16 cellular contexts compared by ENCODE assay signal in the genomic region with DNA sequence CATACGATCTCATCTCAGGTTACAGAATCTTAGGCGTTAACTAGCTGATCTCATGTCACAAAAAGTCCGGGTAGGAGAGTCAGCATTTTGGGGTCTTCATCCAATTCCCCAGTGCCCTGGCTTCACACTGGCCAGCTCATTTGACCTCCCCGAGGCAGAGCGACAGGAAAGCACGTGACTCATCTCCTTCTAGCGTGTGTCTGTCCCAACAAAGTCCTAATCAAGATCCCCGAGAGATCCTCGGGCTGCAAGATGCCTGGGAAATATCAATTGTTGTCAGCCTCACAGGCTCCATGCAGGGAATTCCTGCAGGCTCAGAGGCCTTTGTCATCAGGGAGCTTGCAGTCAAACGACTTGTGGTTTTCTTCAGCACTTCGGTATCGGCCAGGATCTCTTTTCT. TPM values are rescaled to one million over a fixed set of nuclear protein-coding genes. Genes with fewer than 3 reads are reported as not detected.
DNase-seq lines count a peak whose midpoint lies in the region; ATAC-seq, FAIRE-seq and TF ChIP-seq lines count a peak whose summit lies in the region.
"Had no signal": no experiment of that assay in that cellular context is flagged by ENCODE, and none has a peak within 500 bp of the region (broad histone marks: within the 10 kb centered on the region; RNA-seq: fewer than 3 reads in every experiment).

No MANE protein-coding gene starts in this region.

- H2AFZ ChIP-seq in H1 (ENCODE audit: low read length) = no peak overlapping the region

- no peak overlapping the region for H3K18ac ChIP-seq in H1 (ENCODE audit: extremely low read depth, low read length)

- CTCF ChIA-PET in H1 (lab: Charles Lee; ENCODE audit: partially characterized antibody) = interaction anchor here (0.7 to 5.3 kb wide), 13 partner anchors 9 to 301 kb away, joined by 3 to 39 read pairs (median 3); no protein-coding TSS in a partner anchor

- H3K9ac ChIP-seq in H1 (replicated peaks in 1 of 4; ENCODE audit: extremely low read depth in 1 of 4, low read depth in 3 of 4, low read length in 3 of 4) = no peak overlapping the region
- H3K9ac ChIP-seq: KMS-11 had no signal

- no peak for ATAC-seq in GM19023 (IDR thresholded peaks at IDR 0.05; ENCODE audit: unreplicated experiment)
- no peak for ATAC-seq in GM18868 (IDR thresholded peaks at IDR 0.05; ENCODE audit: unreplicated experiment)
- ATAC-seq in lower lobe of right lung = no peak

- DNase-seq in AG20443 (ENCODE audit: low spot score) (peak; percentile 88), MG63 (peak; percentile 32), H1 (ENCODE audit: low read depth in 1 of 2, low spot score in 2 of 2) (no peak), myocyte (ENCODE audit: low read depth) (peak; percentile 67), lower lobe of right lung (no peak), NCI-H446 treated with DMSO at 0.1 percent for 48 hours (lab: John Stamatoyannopoulos, UW) (no peak)
- DNase-seq: activated CD4-positive, alpha-beta T cell treated with anti-CD3 and anti-CD28 coated beads, Interleukin-2, amount 50 U/mL, for 1 hour; NCI-H226; SHP77; stimulated activated CD4-positive, alpha-beta T cell treated with anti-CD3 and anti-CD28 coated beads, Interleukin-12 subunit alpha, Interleukin-12 subunit beta, amount 100 ng/mL, for 4 hours; stimulated activated naive CD4-positive, alpha-beta T cell treated with Interleukin-2 at 50 U/mL for 16 hours had no signal

- no peaks in the 10 kb centered on the region for H3K27me3 ChIP-seq in MG63
- H3K27me3 ChIP-seq in H1 (replicated peaks in 1 of 4; ENCODE audit: control insufficient read depth in 3 of 4, extremely low read depth in 1 of 4, insufficient read depth in 3 of 4, low read length in 3 of 4) = no peaks in the 10 kb centered on the region
- no peaks in the 10 kb centered on the region for H3K27me3 ChIP-seq in lower lobe of right lung (ENCODE audit: low read depth)

- WGBS in H1 (ENCODE audit: extremely low coverage in 1 of 2, insufficient coverage in 1 of 2, insufficient read length in 1 of 2, insufficient replicate concordance in 2 of 2, low coverage in 1 of 2, low lambda C conversion rate in 2 of 2, missing lambda C conversion rate in 1 of 2), 2 experiments = 78% methylated on average over 12 of the region's 12 CpGs; no CpG with 5 or more reads in 1 of the 2 experiments

- H3K23ac ChIP-seq in H1 (ENCODE audit: insufficient read length) = no peak overlapping the region

- no peak overlapping the region for H4K8ac ChIP-seq in H1 (ENCODE audit: extremely low read depth, insufficient read depth, low read length)

- no peak overlapping the region for H4K5ac ChIP-seq in H1 (ENCODE audit: insufficient read length, low read depth, low read length)

- TF ChIP-seq CTCF in H1 (IDR thresholded peaks at IDR 0.05; ENCODE audit: control extremely low read depth in 1 of 3, insufficient read depth in 1 of 3, low read depth in 1 of 3, low read length in 3 of 3) = no peak
- no peak for TF ChIP-seq CTCF in lower lobe of right lung (IDR thresholded peaks at IDR 0.05)

- no peaks in the 10 kb centered on the region for H3K79me1 ChIP-seq in H1 (ENCODE audit: low read depth, low read length)

- no peak overlapping the region for H3K56ac ChIP-seq in H1 (replicated peaks; ENCODE audit: insufficient read length, low read depth, low read length)

- no peak overlapping the region for H3K14ac ChIP-seq in H1 (ENCODE audit: insufficient read length)

- H3K36me3 ChIP-seq in MG63 = no peaks in the 10 kb centered on the region
- no peaks in the 10 kb centered on the region for H3K36me3 ChIP-seq in H1 (ENCODE audit: control insufficient read depth in 2 of 4, insufficient read depth in 4 of 4, low read length in 3 of 4)
- H3K36me3 ChIP-seq in lower lobe of right lung = no peaks in the 10 kb centered on the region

- H4K20me1 ChIP-seq in H1 (replicated peaks in 1 of 2; ENCODE audit: control insufficient read depth in 1 of 2, insufficient read depth in 2 of 2, low read length in 2 of 2) = no peaks in the 10 kb centered on the region

- no peak overlapping the region; a peak in 1 of 4 replicates for H3K4me2 ChIP-seq in H1 (ENCODE audit: insufficient read depth in 1 of 2, low read depth in 2 of 2, low read length in 2 of 2)
- H3K4me2 ChIP-seq: KMS-11 had no signal

- no peak overlapping the region for H3K4ac ChIP-seq in H1 (replicated peaks; ENCODE audit: insufficient read length, low read depth, low read length)

- POLR2A ChIA-PET in H1 (lab: Charles Lee; ENCODE audit: partially characterized antibody) = no interaction called here

- H3K4me1 ChIP-seq in H1 (replicated peaks in 1 of 4; ENCODE audit: control insufficient read depth in 3 of 4, insufficient read depth in 4 of 4, low read length in 3 of 4) = peaks cover 0 to 2% (median 0%) of the 10 kb centered on the region in 4 experiments; a peak in 2 of 7 replicates
- H3K4me1 ChIP-seq in lower lobe of right lung = no peaks in the 10 kb centered on the region

- H4K91ac ChIP-seq in H1 (replicated peaks; ENCODE audit: insufficient read length, low read length) = no peak overlapping the region

- H3K79me2 ChIP-seq in H1 (ENCODE audit: control insufficient read depth in 1 of 2, insufficient read depth in 2 of 2, low read length in 2 of 2) = no peaks in the 10 kb centered on the region

- no peak for TF ChIP-seq POLR2A in H1 (IDR thresholded peaks at IDR 0.05; ENCODE audit: control extremely low read depth in 1 of 2, low read depth in 2 of 2, low read length in 2 of 2)

- TF ChIP-seq RAD21 in H1 (IDR thresholded peaks at IDR 0.05 in 1 of 2, conservative IDR thresholded peaks at IDR 0.05 in 1 of 2; ENCODE audit: low read depth in 2 of 2, low read length in 2 of 2) = no peak

- intact Hi-C loops in lower lobe of right lung (cut with DNase I) = loop anchor here (10.0 kb wide), 1 partner anchor 744 kb away; no protein-coding TSS in a partner anchor

- H2BK120ac ChIP-seq in H1 (replicated peaks; ENCODE audit: low read depth, low read length) = no peak overlapping the region

- H3K27ac ChIP-seq in H1 (ENCODE audit: low read depth, low read length) (no peak overlapping the region), lower lobe of right lung (no peak overlapping the region)
- H3K27ac ChIP-seq: C4-2B, KMS-11 had no signal

- H2BK15ac ChIP-seq in H1 (ENCODE audit: low read length) = no peak overlapping the region

- H2BK20ac ChIP-seq in H1 (ENCODE audit: low read length) = no peak overlapping the region

- no peaks in the 10 kb centered on the region; the same call in 1 of the 2 replicates for H3K9me3 ChIP-seq in MG63
- H3K9me3 ChIP-seq in H1 (ENCODE audit: insufficient read depth in 2 of 2, low read depth in 1 of 2, low read length in 1 of 2) = no peaks in the 10 kb centered on the region
- H3K9me3 ChIP-seq in lower lobe of right lung = no peaks in the 10 kb centered on the region

- no peak overlapping the region for H2BK12ac ChIP-seq in H1 (ENCODE audit: low read depth, low read length)

- no peak overlapping the region for H2AK5ac ChIP-seq in H1 (ENCODE audit: low read depth, low read length)

- peak; percentile 7 for FAIRE-seq in H1 (lab: Jason Lieb, UNC)
- FAIRE-seq: frontal cortex had no signal

- H3K4me3 ChIP-seq in MG63 (no peak overlapping the region), H1 (ENCODE audit: extremely low read depth in 1 of 4, insufficient read depth in 2 of 4, low read depth in 3 of 4, low read length in 4 of 4) (no peak overlapping the region), lower lobe of right lung (no peak overlapping the region)

- H2BK5ac ChIP-seq in H1 (ENCODE audit: low read depth, low read length) = no peak overlapping the region

- no peak for TF ChIP-seq EP300 in H1 (IDR thresholded peaks at IDR 0.05; ENCODE audit: borderline replicate concordance in 1 of 2, low read depth in 2 of 2, low read length in 2 of 2)

- H3K23me2 ChIP-seq in H1 (ENCODE audit: low read depth, low read length) = no peaks in the 10 kb centered on the region

TF ChIP-seq in H1, 55 proteins besides CTCF, POLR2A, EP300 and RAD21 (continues in another document):
- TF ChIP-seq, protein P1, sequence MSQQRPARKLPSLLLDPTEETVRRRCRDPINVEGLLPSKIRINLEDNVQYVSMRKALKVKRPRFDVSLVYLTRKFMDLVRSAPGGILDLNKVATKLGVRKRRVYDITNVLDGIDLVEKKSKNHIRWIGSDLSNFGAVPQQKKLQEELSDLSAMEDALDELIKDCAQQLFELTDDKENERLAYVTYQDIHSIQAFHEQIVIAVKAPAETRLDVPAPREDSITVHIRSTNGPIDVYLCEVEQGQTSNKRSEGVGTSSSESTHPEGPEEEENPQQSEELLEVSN (IDR thresholded peaks at IDR 0.05) = no peak

RNA-seq across cellular contexts. Expression of gene ZNF664, which starts 57.5 kb away (rescaled TPM):
- 34.2 and 37.9 TPM in 2 replicates for total RNA-seq in MG63 (2014; rRNA removed; shearing (Covaris generic); ENCODE audit: low replicate concordance)
- 41.7 and 51.4 TPM in 2 replicates for total RNA-seq in H1 (2021; fragmentation: NEBNext Ultra II Directional; extraction: Animal tissue kit (Norgen Biotek cat#: 25700))
- polyA plus RNA-seq in H1 (2011; rRNA removed) = 16.0 and 22.8 TPM in 2 replicates
- polyA plus RNA-seq in H1 (2011; cell fraction: cytosol; rRNA removed) = 21.6 TPM
- polyA plus RNA-seq in H1 (2011; cell fraction: nucleus; rRNA removed) = 19.3 TPM
- 26.3 to 38.9 TPM (median 30.5 TPM) in 4 replicates for polyA plus RNA-seq in H1 (2012, experiment 1 of 2)
- polyA plus RNA-seq in H1 (2012, experiment 2 of 2) = 4.1 TPM
- 26.2 TPM for polyA plus RNA-seq in H1 (2013, experiment 1 of 2)
- 25.3 TPM for polyA plus RNA-seq in H1 (2013, experiment 2 of 2)
- polyA minus RNA-seq in H1 (2011; rRNA and poly(A)+ RNA removed) = 23.2 and 39.2 TPM in 2 replicates
- polyA minus RNA-seq in H1 (2011; cell fraction: cytosol; rRNA and poly(A)+ RNA removed) = 20.3 TPM
- 49.8 TPM for polyA minus RNA-seq in H1 (2011; cell fraction: nucleus; rRNA and poly(A)+ RNA removed)
- total RNA-seq in myocyte = 55.8 and 58.1 TPM in 2 replicates
- 39.0 TPM for polyA plus RNA-seq in myocyte (2012)
- total RNA-seq in lower lobe of right lung = 84.2 TPM

RNA-seq across cellular contexts. Expression of gene CCDC92, which starts 57.9 kb away (rescaled TPM):
- total RNA-seq in MG63 (2014; rRNA removed; shearing (Covaris generic); ENCODE audit: low replicate concordance) = 7.4 and 12.7 TPM in 2 replicates
- total RNA-seq in H1 (2021; fragmentation: NEBNext Ultra II Directional; extraction: Animal tissue kit (Norgen Biotek cat#: 25700)) = 0.43 and 0.73 TPM in 2 replicates
- polyA plus RNA-seq in H1 (2011; rRNA removed) = 0.51 and 0.83 TPM in 2 replicates
- polyA plus RNA-seq in H1 (2011; cell fraction: cytosol; rRNA removed) = 0.26 TPM
- 0.98 TPM for polyA plus RNA-seq in H1 (2011; cell fraction: nucleus; rRNA removed)
- 0.34 to 0.85 TPM (median 0.66 TPM) in 4 replicates for polyA plus RNA-seq in H1 (2012, experiment 1 of 2)
- 0.39 TPM for polyA plus RNA-seq in H1 (2012, experiment 2 of 2)
- 0.24 TPM for polyA plus RNA-seq in H1 (2013, experiment 1 of 2)
- polyA plus RNA-seq in H1 (2013, experiment 2 of 2) = 0.33 TPM
- 0.20 and 0.63 TPM in 2 replicates for polyA minus RNA-seq in H1 (2011; rRNA and poly(A)+ RNA removed)
- not detected for polyA minus RNA-seq in H1 (2011; cell fraction: cytosol; rRNA and poly(A)+ RNA removed)
- 0.60 TPM for polyA minus RNA-seq in H1 (2011; cell fraction: nucleus; rRNA and poly(A)+ RNA removed)
- total RNA-seq in myocyte (18.3 and 21.1 TPM in 2 replicates), lower lobe of right lung (47.6 TPM)
- 55.5 TPM for polyA plus RNA-seq in myocyte (2012)

Comparison
In these comparisons a context has a peak if more than half of its experiments do, and no peak if none do; other contexts are left out.
1. DNase-seq: peak in AG20443 (single experiment), MG63 (single experiment) and myocyte (single experiment); none in H1 (0 of 2), lower lobe of right lung (single experiment) and NCI-H446 treated with DMSO at 0.1 percent for 48 hours (single experiment).